ENCODE assay signal across 8 cellular contexts in genomic region chr13:20525144-20525600, GRCh38. TPM values are rescaled to one million over a fixed set of nuclear protein-coding genes. Genes with fewer than 3 reads are reported as not detected.
DNase-seq lines count a peak whose midpoint lies in the region; ATAC-seq and TF ChIP-seq lines count a peak whose summit lies in the region.

No MANE protein-coding gene starts in this region.

- TF ChIP-seq CTCF in GM12865 (IDR thresholded peaks at IDR 0.05; ENCODE audit: insufficient read depth, low read depth, low read length, missing control alignments): no peak

- H3K4me1 Mint-ChIP-seq in central memory CD8-positive, alpha-beta T cell: peaks cover 21% of the 10 kb centered on the region

- peaks cover 12% of the 10 kb centered on the region for H3K27me3 Mint-ChIP-seq in central memory CD8-positive, alpha-beta T cell

- ATAC-seq in HG02588 (IDR thresholded peaks at IDR 0.05; ENCODE audit: unreplicated experiment) (peak; percentile 7), HG03097 (IDR thresholded peaks at IDR 0.05; ENCODE audit: low FRiP score, unreplicated experiment) (no peak)
- no peak for ATAC-seq in central memory CD8-positive, alpha-beta T cell (replicated peaks; ENCODE audit: extremely low read depth, poor library complexity, severe bottlenecking)

- DNase-seq in GM12865 (ENCODE audit: low read depth) (peak; percentile 51), RPMI8226 (peak; percentile 14), kidney glomerular epithelial cell (lab: John Stamatoyannopoulos, UW) (peak; percentile 31), H4 (ENCODE audit: low spot score) (no peak)
- DNase-seq in central memory CD8-positive, alpha-beta T cell (ENCODE audit: low spot score in 2 of 2): no peak
- peak; percentile 23 for DNase-seq in stimulated activated CD4-positive, alpha-beta T cell treated with anti-CD3 and anti-CD28 coated beads, Interleukin-12 subunit alpha, Interleukin-12 subunit beta, amount 100 ng/mL, for 4 hours

- peak overlapping the region; percentile 41 for H3K27ac Mint-ChIP-seq in central memory CD8-positive, alpha-beta T cell (ENCODE audit: low read depth)

- H3K4me3 Mint-ChIP-seq in central memory CD8-positive, alpha-beta T cell: peak overlapping the region; percentile 74

- H3K36me3 Mint-ChIP-seq in central memory CD8-positive, alpha-beta T cell (ENCODE audit: insufficient read depth): peaks cover 2% of the 10 kb centered on the region

- no peaks in the 10 kb centered on the region for H3K9me3 Mint-ChIP-seq in central memory CD8-positive, alpha-beta T cell

- peak overlapping the region; percentile 71 for H3K4me3 ChIP-seq in GM12865 (ENCODE audit: low read depth, low read length)

RNA-seq across cellular contexts. Expression of gene CRYL1, which starts 0.5 kb away (rescaled TPM):
- 1.8 and 6.8 TPM in 2 replicates for total RNA-seq in H4 (2014; rRNA removed; shearing (Covaris generic))

RNA-seq across cellular contexts. Expression of gene IFT88, which starts 41.8 kb away (rescaled TPM):
- 7.3 and 8.7 TPM in 2 replicates for total RNA-seq in H4 (2014; rRNA removed; shearing (Covaris generic))

Comparison
In these comparisons a context has a peak if more than half of its experiments do, and no peak if none do; other contexts are left out.
1. DNase-seq: peak in GM12865 (single experiment), RPMI8226 (single experiment), kidney glomerular epithelial cell (single experiment) and stimulated activated CD4-positive, alpha-beta T cell treated with anti-CD3 and anti-CD28 coated beads, Interleukin-12 subunit alpha, Interleukin-12 subunit beta, amount 100 ng/mL, for 4 hours (single experiment); none in central memory CD8-positive, alpha-beta T cell (0 of 2) and H4 (single experiment).